In the genomic region with DNA sequence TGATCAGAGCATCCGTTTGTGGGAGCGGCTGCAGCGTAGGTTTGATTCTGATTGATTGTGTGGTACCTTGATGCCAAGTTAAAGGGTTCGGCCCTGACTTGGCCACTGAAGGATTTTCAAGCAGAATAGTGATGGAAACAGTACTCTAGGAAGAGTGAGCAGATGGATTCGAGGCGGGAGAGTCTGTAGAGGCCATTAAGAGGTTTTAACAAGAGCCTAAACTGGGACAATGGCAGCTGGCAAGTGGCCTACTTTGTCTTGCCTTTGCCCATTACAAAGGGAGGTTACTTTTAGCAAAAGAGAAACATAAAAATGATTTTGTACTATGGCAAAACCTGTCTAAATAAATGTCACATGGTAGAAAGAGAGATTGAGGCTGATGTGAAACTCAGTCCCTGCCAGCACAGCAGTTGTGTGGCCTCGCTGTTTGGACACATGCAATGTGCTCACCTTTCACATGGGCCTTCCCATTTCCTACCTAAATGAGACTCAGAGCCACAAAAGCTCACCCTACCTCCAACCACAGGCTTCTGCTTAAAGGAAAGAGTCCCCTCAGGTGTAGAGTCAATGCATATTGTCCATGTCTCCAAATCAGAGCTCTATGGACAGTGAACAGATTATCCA, we compare ENCODE assay signal across 21 cellular contexts.
"Had no signal": no experiment of that assay in that cellular context is flagged by ENCODE, and none has a peak within 500 bp of the region (broad histone marks: within the 10 kb centered on the region; RNA-seq: fewer than 3 reads in every experiment).

No MANE protein-coding gene starts in this region.

- H3K27me3 Mint-ChIP-seq: dendritic cell treated with granulocyte-macrophage colony-stimulating factor and Interleukin-4, amounts not matched to agents 40 ng/mL and 50 ng/mL, for 4 days; natural killer cell treated with Interleukin-12 subunit alpha and Interleukin-12 subunit beta and Interleukin-15 and Interleukin-18, amount 100 ng/mL, for 72 hours had no signal

- H3K36me3 ChIP-seq: neural progenitor cell, ovary, uterus had no signal

- H3K4me2 ChIP-seq: neural progenitor cell had no signal

- H3K36me3 Mint-ChIP-seq: natural killer cell treated with Interleukin-12 subunit alpha and Interleukin-12 subunit beta and Interleukin-15 and Interleukin-18, amount 100 ng/mL, for 72 hours had no signal

- H3K27ac Mint-ChIP-seq: dendritic cell treated with granulocyte-macrophage colony-stimulating factor and Interleukin-4, amounts not matched to agents 40 ng/mL and 50 ng/mL, for 4 days; natural killer cell treated with Interleukin-12 subunit alpha and Interleukin-12 subunit beta and Interleukin-15 and Interleukin-18, amount 100 ng/mL, for 72 hours; neural progenitor cell had no signal

- H3K4me3 Mint-ChIP-seq: dendritic cell treated with granulocyte-macrophage colony-stimulating factor and Interleukin-4, amounts not matched to agents 40 ng/mL and 50 ng/mL, for 4 days; natural killer cell treated with Interleukin-12 subunit alpha and Interleukin-12 subunit beta and Interleukin-15 and Interleukin-18, amount 100 ng/mL, for 72 hours; neural progenitor cell had no signal

- H3K4me1 ChIP-seq: uterus had no signal

- H3K4me3 ChIP-seq: esophagus squamous epithelium, left ventricle myocardium inferior, lung, neural progenitor cell, ovary, right atrium auricular region, suprapubic skin, tibial artery, upper lobe of left lung, uterus had no signal

- H3K27ac ChIP-seq: esophagus squamous epithelium, left ventricle myocardium inferior, neural progenitor cell, ovary, right atrium auricular region, suprapubic skin, tibial artery, upper lobe of left lung, uterus had no signal

- ATAC-seq: left cardiac atrium; natural killer cell treated with Interleukin-12 subunit alpha and Interleukin-12 subunit beta and Interleukin-15 and Interleukin-18, amount 100 ng/mL, for 72 hours had no signal

- H3K9me3 Mint-ChIP-seq: dendritic cell treated with granulocyte-macrophage colony-stimulating factor and Interleukin-4, amounts not matched to agents 40 ng/mL and 50 ng/mL, for 4 days; natural killer cell treated with Interleukin-12 subunit alpha and Interleukin-12 subunit beta and Interleukin-15 and Interleukin-18, amount 100 ng/mL, for 72 hours; neural progenitor cell had no signal

- H2AFZ ChIP-seq: neural progenitor cell had no signal

- DNase-seq: esophagus squamous epithelium; foreskin fibroblast; kidney; left cardiac atrium; left ventricle myocardium inferior; mesenchymal stem cell; midbrain; nucleus accumbens; ovary; small intestine; stimulated activated CD4-positive, alpha-beta T cell treated with anti-CD3 and anti-CD28 coated beads, Interleukin-12 subunit alpha, Interleukin-12 subunit beta, amount 100 ng/mL, for 4 hours; stimulated activated naive CD4-positive, alpha-beta T cell treated with Interleukin-2 at 50 U/mL for 16 hours; tibial artery; upper lobe of left lung; uterus had no signal

- H3K27me3 ChIP-seq: esophagus squamous epithelium, neural progenitor cell, ovary, right atrium auricular region, suprapubic skin, tibial artery, upper lobe of left lung, uterus had no signal
